In genomic region chr9:69279084-69279729, GRCh38 we compare ENCODE assay signal across 14 cellular contexts.
DNase-seq lines count a peak whose midpoint lies in the region; ATAC-seq lines count a peak whose summit lies in the region.
"Had no signal": no experiment of that assay in that cellular context is flagged by ENCODE, and none has a peak within 500 bp of the region (broad histone marks: within the 10 kb centered on the region; RNA-seq: fewer than 3 reads in every experiment).

No MANE protein-coding gene starts in this region.

- H3K4me1 Mint-ChIP-seq in activated naive CD8-positive, alpha-beta T cell treated with anti-CD3 and anti-CD28 coated beads, Interleukin-2, amount 50 U/mL, for 24 hours: peaks cover 8% of the 10 kb centered on the region
- H3K4me1 Mint-ChIP-seq: activated CD4-positive, alpha-beta T cell treated with anti-CD3 and anti-CD28 coated beads, Interleukin-2, amount 10 ng/mL, durations not matched to agents 7 days and 5 days had no signal

- H3K9me3 Mint-ChIP-seq in activated naive CD8-positive, alpha-beta T cell treated with anti-CD3 and anti-CD28 coated beads, Interleukin-2, amount 50 U/mL, for 24 hours: peaks cover 33% of the 10 kb centered on the region

- peak; percentile 41 to 72 for ATAC-seq in activated CD4-positive, CD25-positive, alpha-beta regulatory T cell treated with anti-CD3 and anti-CD28 coated beads, Interleukin-2, amount 50 U/mL, for 24 hours
- ATAC-seq in GM19397 (IDR thresholded peaks at IDR 0.05; ENCODE audit: unreplicated experiment): peak; percentile 60
- ATAC-seq in HG02885 (IDR thresholded peaks at IDR 0.05; ENCODE audit: poor library complexity, unreplicated experiment): peak; percentile 73
- ATAC-seq in activated naive CD8-positive, alpha-beta T cell treated with anti-CD3 and anti-CD28 coated beads, Interleukin-2, amount 50 U/mL, for 24 hours: peak; percentile 77
- ATAC-seq in HG02763 (IDR thresholded peaks at IDR 0.05; ENCODE audit: unreplicated experiment): no peak
- ATAC-seq: esophagus mucosa had no signal

- H3K27ac Mint-ChIP-seq in activated naive CD8-positive, alpha-beta T cell treated with anti-CD3 and anti-CD28 coated beads, Interleukin-2, amount 50 U/mL, for 24 hours: no peak overlapping the region
- H3K27ac Mint-ChIP-seq: activated CD4-positive, alpha-beta T cell treated with anti-CD3 and anti-CD28 coated beads, Interleukin-2, amount 10 ng/mL, durations not matched to agents 7 days and 5 days; CD4-positive, alpha-beta T cell had no signal

- DNase-seq in activated CD4-positive, CD25-positive, alpha-beta regulatory T cell (lab: John Stamatoyannopoulos, UW): no peak
- DNase-seq in activated naive CD8-positive, alpha-beta T cell treated with anti-CD3 and anti-CD28 coated beads, Interleukin-2, amount 50 U/mL, for 24 hours: peak; percentile 9
- DNase-seq in NCI-H2171 (lab: John Stamatoyannopoulos, UW) (no peak), NCI-H2171 treated with DMSO at 0.1 percent for 48 hours (lab: John Stamatoyannopoulos, UW) (no peak)
- DNase-seq: activated CD4-positive, alpha-beta T cell treated with anti-CD3 and anti-CD28 coated beads, Interleukin-2, amount 10 ng/mL, durations not matched to agents 7 days and 5 days; CD4-positive, alpha-beta T cell; MM.1S; NCI-H345; upper lobe of left lung had no signal

- H3K36me3 Mint-ChIP-seq in activated naive CD8-positive, alpha-beta T cell treated with anti-CD3 and anti-CD28 coated beads, Interleukin-2, amount 50 U/mL, for 24 hours (ENCODE audit: low read depth): peaks cover 2% of the 10 kb centered on the region

- peaks cover 23% of the 10 kb centered on the region for H3K27me3 Mint-ChIP-seq in activated naive CD8-positive, alpha-beta T cell treated with anti-CD3 and anti-CD28 coated beads, Interleukin-2, amount 50 U/mL, for 24 hours

- H3K4me3 Mint-ChIP-seq in activated naive CD8-positive, alpha-beta T cell treated with anti-CD3 and anti-CD28 coated beads, Interleukin-2, amount 50 U/mL, for 24 hours: no peak overlapping the region
- H3K4me3 Mint-ChIP-seq: activated CD4-positive, alpha-beta T cell treated with anti-CD3 and anti-CD28 coated beads, Interleukin-2, amount 10 ng/mL, durations not matched to agents 7 days and 5 days; CD4-positive, alpha-beta T cell had no signal
